8 cellular contexts compared by ENCODE assay signal in the genomic region with DNA sequence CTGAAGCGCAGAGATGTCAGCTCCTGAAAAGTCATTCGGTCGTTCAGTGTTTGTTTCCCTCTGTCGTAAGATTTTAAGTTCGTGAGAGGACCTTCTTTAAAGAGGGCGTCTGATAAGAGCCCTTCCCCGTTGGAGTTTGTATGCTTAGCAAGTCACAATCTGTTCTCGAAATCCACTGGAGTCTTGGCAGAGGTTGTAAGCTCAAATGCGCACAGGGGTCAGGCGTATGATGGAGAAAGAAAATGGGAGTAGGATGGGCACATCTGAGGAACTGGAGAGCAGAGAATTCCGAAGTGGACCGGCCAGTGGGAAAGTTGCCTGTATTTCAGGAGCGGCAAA. TPM values are rescaled to one million over a fixed set of nuclear protein-coding genes. Genes with fewer than 3 reads are reported as not detected.
DNase-seq lines count a peak whose midpoint lies in the region; ATAC-seq and TF ChIP-seq lines count a peak whose summit lies in the region.

No MANE protein-coding gene starts in this region.

- H3K27me3 ChIP-seq in CD8-positive, alpha-beta T cell (ENCODE audit: insufficient read depth, low read length): no peaks in the 10 kb centered on the region
- H3K27me3 ChIP-seq in IMR-90 (ENCODE audit: control insufficient read depth, insufficient read depth, low read length): no peaks in the 10 kb centered on the region
- H3K27me3 ChIP-seq in right cardiac atrium (ENCODE audit: control insufficient read depth, insufficient read depth): no peaks in the 10 kb centered on the region

- no peak for TF ChIP-seq RAD21 in IMR-90 (IDR thresholded peaks at IDR 0.05; ENCODE audit: low read length)

- H2BK5ac ChIP-seq in IMR-90 (ENCODE audit: low read depth, low read length, poor library complexity, severe bottlenecking): no peak overlapping the region

- peak overlapping the region; percentile 69 for H3K14ac ChIP-seq in IMR-90 (replicated peaks; ENCODE audit: low read depth, low read length)

- intact Hi-C loops in CD8-positive, alpha-beta T cell (cut with DNase I, micrococcal nuclease): loop anchor here (5.0 kb wide), 3 partner anchors 126 to 381 kb away; a partner anchor contains a TSS
- intact Hi-C loops in IMR-90 (cut with micrococcal nuclease) (no loop called here), right cardiac atrium (cut with DNase I) (no loop called here)

- H3K4me2 ChIP-seq in IMR-90 (ENCODE audit: low read depth, low read length): peak overlapping the region; percentile 90

- peaks cover 17% of the 10 kb centered on the region for H3K36me3 Mint-ChIP-seq in CD8-positive, alpha-beta T cell
- peaks cover 9% of the 10 kb centered on the region for H3K36me3 Mint-ChIP-seq in activated naive CD8-positive, alpha-beta T cell treated with anti-CD3 and anti-CD28 coated beads, Interleukin-2, amount 10 ng/mL, durations not matched to agents 7 days and 5 days

- no peak overlapping the region for H4K91ac ChIP-seq in IMR-90 (ENCODE audit: insufficient read depth, low read depth, low read length)

- no peak overlapping the region for H2BK20ac ChIP-seq in IMR-90 (ENCODE audit: low read depth, low read length)

- H3K23ac ChIP-seq in IMR-90 (ENCODE audit: low read depth, low read length): peak overlapping the region; percentile 36; the same call in 1 of the 2 replicates

- peak overlapping the region; percentile 87 for H3K4me3 ChIP-seq in CD8-positive, alpha-beta T cell (ENCODE audit: low read depth, low read length)
- H3K4me3 ChIP-seq in IMR-90 (ENCODE audit: insufficient read depth, low read depth, low read length) (peak overlapping the region; percentile 93), right cardiac atrium (ENCODE audit: low read length) (peak overlapping the region; percentile 66), retinal pigment epithelial cell (ENCODE audit: low read length) (peak overlapping the region; percentile 85)

- no peaks in the 10 kb centered on the region for H3K9me3 Mint-ChIP-seq in CD8-positive, alpha-beta T cell
- peaks cover 4% of the 10 kb centered on the region for H3K9me3 Mint-ChIP-seq in activated naive CD8-positive, alpha-beta T cell treated with anti-CD3 and anti-CD28 coated beads, Interleukin-2, amount 10 ng/mL, durations not matched to agents 7 days and 5 days

- H3K27ac Mint-ChIP-seq in CD8-positive, alpha-beta T cell: peak overlapping the region; percentile 88
- peak overlapping the region; percentile 84 for H3K27ac Mint-ChIP-seq in activated naive CD8-positive, alpha-beta T cell treated with anti-CD3 and anti-CD28 coated beads, Interleukin-2, amount 10 ng/mL, durations not matched to agents 7 days and 5 days

- peaks cover 22% of the 10 kb centered on the region for H3K4me1 Mint-ChIP-seq in CD8-positive, alpha-beta T cell (ENCODE audit: low read depth)
- H3K4me1 Mint-ChIP-seq in activated naive CD8-positive, alpha-beta T cell treated with anti-CD3 and anti-CD28 coated beads, Interleukin-2, amount 10 ng/mL, durations not matched to agents 7 days and 5 days: peaks cover 12% of the 10 kb centered on the region

- no peaks in the 10 kb centered on the region for H3K9me3 ChIP-seq in CD8-positive, alpha-beta T cell (ENCODE audit: low read length)
- H3K9me3 ChIP-seq in IMR-90 (ENCODE audit: control insufficient read depth, insufficient read depth, low read length) (peaks cover 3% of the 10 kb centered on the region; the same call in 1 of the 2 replicates), right cardiac atrium (ENCODE audit: control insufficient read depth, low read length) (no peaks in the 10 kb centered on the region)

- BruUV-seq in IMR-90 (replicated peaks; lab: Mats Ljungman, UMichigan): no TSS peak

- H4K8ac ChIP-seq in IMR-90 (ENCODE audit: low read depth in 2 of 2, low read length in 2 of 2): peak overlapping the region; percentile 36 to 69; a peak in 3 of 4 replicates

- no peak overlapping the region for H2BK120ac ChIP-seq in IMR-90 (ENCODE audit: low read depth, low read length)

- peak overlapping the region; percentile 92 for H3K9ac ChIP-seq in IMR-90 (ENCODE audit: low read depth, low read length)

- DNase-seq in CD8-positive, alpha-beta T cell: no peak
- peak; percentile 38 for DNase-seq in IMR-90
- DNase-seq in activated naive CD8-positive, alpha-beta T cell treated with anti-CD3 and anti-CD28 coated beads, Interleukin-2, amount 10 ng/mL, durations not matched to agents 7 days and 5 days: no peak
- DNase-seq in right cardiac atrium: peak in 1 of 3 donors; percentile 20
- no peak for DNase-seq in retinal pigment epithelial cell (ENCODE audit: low read depth)
- no peak for DNase-seq in NCI-H345 treated with DMSO at 0.1 percent for 48 hours (lab: John Stamatoyannopoulos, UW; ENCODE audit: unreplicated experiment)
- DNase-seq in islet precursor cell: no peak

- peak overlapping the region; percentile 72; the same call in 1 of the 2 replicates for H3K4ac ChIP-seq in IMR-90 (ENCODE audit: low read depth, low read length)

- H2BK15ac ChIP-seq in IMR-90 (ENCODE audit: low read depth, low read length): no peak overlapping the region

- no peak overlapping the region for H3K18ac ChIP-seq in IMR-90 (ENCODE audit: low read depth, low read length)

- H3K4me1 ChIP-seq in CD8-positive, alpha-beta T cell (ENCODE audit: insufficient read depth, low read length): peaks cover 16% of the 10 kb centered on the region
- no peaks in the 10 kb centered on the region for H3K4me1 ChIP-seq in IMR-90 (ENCODE audit: control insufficient read depth, insufficient read depth, low read length)
- H3K4me1 ChIP-seq in right cardiac atrium (ENCODE audit: control insufficient read depth, insufficient read depth, low read length): no peaks in the 10 kb centered on the region

- no peak overlapping the region for H2AK5ac ChIP-seq in IMR-90 (ENCODE audit: low read depth, low read length)

- peak overlapping the region; percentile 23 for H2AK9ac ChIP-seq in IMR-90 (replicated peaks; ENCODE audit: low read depth, low read length, poor library complexity)

- H3K27ac ChIP-seq in CD8-positive, alpha-beta T cell (ENCODE audit: low read depth, low read length): peak overlapping the region; percentile 66
- H3K27ac ChIP-seq in IMR-90 (ENCODE audit: insufficient read depth, low read length) (peak overlapping the region; percentile 94), right cardiac atrium (ENCODE audit: low read length) (peak overlapping the region; percentile 87)

- dilution Hi-C loops in IMR-90 (cut with HindIII; ENCODE audit: low sequenced_read_pairs, unreplicated experiment): no loop called here

- H2AFZ ChIP-seq in IMR-90 (replicated peaks; ENCODE audit: low read length, poor library complexity): peak overlapping the region; percentile 99

- no peak for TF ChIP-seq POLR2A in IMR-90 (IDR thresholded peaks at IDR 0.05; ENCODE audit: low read depth, low read length)

- no peak for ATAC-seq in CD8-positive, alpha-beta T cell
- ATAC-seq in GM19463 (IDR thresholded peaks at IDR 0.05; ENCODE audit: unreplicated experiment) (peak; percentile 3), IMR-90 (ENCODE audit: low read depth) (peak; percentile 16), right cardiac atrium (peak; percentile 64 to 74)
- ATAC-seq in activated naive CD8-positive, alpha-beta T cell treated with anti-CD3 and anti-CD28 coated beads, Interleukin-2, amount 10 ng/mL, durations not matched to agents 7 days and 5 days (ENCODE audit: low read depth): no peak

- peak overlapping the region; percentile 73; the same call in 1 of the 2 replicates for H3K56ac ChIP-seq in IMR-90 (ENCODE audit: extremely low read depth, insufficient read depth, low read length)

- POLR2A ChIA-PET in CD8-positive, alpha-beta T cell (lab: Charles Lee): interaction anchor here (1.0 kb wide), 2 partner anchors 96 to 382 kb away, joined by 3 to 6 read pairs; a partner anchor contains a TSS
- POLR2A ChIA-PET in IMR-90 (lab: Charles Lee; ENCODE audit: unreplicated experiment): no interaction called here
- POLR2A ChIA-PET in activated naive CD8-positive, alpha-beta T cell treated with anti-CD3 and anti-CD28 coated beads, Interleukin-2, amount 10 ng/mL, durations not matched to agents 7 days and 5 days (lab: Charles Lee): interaction anchor here (0.9 to 2.0 kb wide), 2 partner anchors 18 to 465 kb away, joined by 3 to 4 read pairs; a partner anchor contains a TSS

- no peaks in the 10 kb centered on the region for H3K9me1 ChIP-seq in IMR-90 (ENCODE audit: insufficient read depth, low read length)

- no peaks in the 10 kb centered on the region for H3K36me3 ChIP-seq in CD8-positive, alpha-beta T cell (ENCODE audit: insufficient read depth, low read length)
- H3K36me3 ChIP-seq in IMR-90 (ENCODE audit: control insufficient read depth, insufficient read depth, low read length): no peaks in the 10 kb centered on the region

- H3K79me1 ChIP-seq in IMR-90 (ENCODE audit: low read depth in 1 of 2, low read length in 2 of 2): peaks cover 9 to 22% of the 10 kb centered on the region in 2 experiments; a peak in 3 of 4 replicates

- H4K5ac ChIP-seq in IMR-90 (ENCODE audit: low read depth, low read length): no peak overlapping the region

- no peaks in the 10 kb centered on the region for H4K20me1 ChIP-seq in IMR-90 (ENCODE audit: insufficient read depth, low read length)

- in situ Hi-C loops in IMR-90 (cut with MboI; ENCODE audit: low sequenced_read_pairs): no loop called here

- WGBS in IMR-90 (ENCODE audit: extremely low coverage in 2 of 2, insufficient read length in 1 of 2), 2 experiments: 0% methylated on average over 2 of the region's 13 CpGs; no CpG with 5 or more reads in 1 of the 2 experiments
- 5% methylated on average over 13 of the region's 13 CpGs for WGBS in right cardiac atrium

- TF ChIP-seq CTCF in CD8-positive, alpha-beta T cell (IDR thresholded peaks at IDR 0.05): no peak
- TF ChIP-seq CTCF in IMR-90 (conservative IDR thresholded peaks at IDR 0.05; ENCODE audit: low read depth, low read length): no peak
- TF ChIP-seq CTCF in retinal pigment epithelial cell (conservative IDR thresholded peaks at IDR 0.05; ENCODE audit: low read depth, low read length): no peak

- H3K4me3 Mint-ChIP-seq in CD8-positive, alpha-beta T cell: peak overlapping the region; percentile 92
- peak overlapping the region; percentile 95 for H3K4me3 Mint-ChIP-seq in activated naive CD8-positive, alpha-beta T cell treated with anti-CD3 and anti-CD28 coated beads, Interleukin-2, amount 10 ng/mL, durations not matched to agents 7 days and 5 days

- H3K27me3 Mint-ChIP-seq in CD8-positive, alpha-beta T cell (ENCODE audit: low read depth): no peaks in the 10 kb centered on the region
- H3K27me3 Mint-ChIP-seq in activated naive CD8-positive, alpha-beta T cell treated with anti-CD3 and anti-CD28 coated beads, Interleukin-2, amount 10 ng/mL, durations not matched to agents 7 days and 5 days: peaks cover 8% of the 10 kb centered on the region

- CTCF ChIA-PET in CD8-positive, alpha-beta T cell (lab: Charles Lee): interaction anchor here (1.0 to 2.5 kb wide), 2 partner anchors 18 to 465 kb away, joined by 4 to 10 read pairs; a partner anchor contains a TSS
- CTCF ChIA-PET in IMR-90 (lab: Yijun Ruan, JAX): no interaction called here

RNA-seq across cellular contexts. Expression of a gene that starts 0.7 kb away (rescaled TPM):
- total RNA-seq in CD8-positive, alpha-beta T cell: 1 to 10 TPM; 7.4 to 8.6 TPM
- total RNA-seq in IMR-90 (2012; rRNA removed) (123 and 154 TPM in 2 replicates), right cardiac atrium (100 to 1,000 TPM; 200 to 253 (median 223) TPM)
- polyA plus RNA-seq in IMR-90 (2012; rRNA removed) (81.5 and 95.1 TPM in 2 replicates), right cardiac atrium (207 TPM)
- polyA plus RNA-seq in IMR-90 (2012; cell fraction: cytosol; rRNA removed): 19.3 and 22.5 TPM in 2 replicates
- 15.5 and 85.5 TPM in 2 replicates for polyA plus RNA-seq in IMR-90 (2012; cell fraction: nucleus; rRNA removed; ENCODE audit: low replicate concordance)
- 10 to 100 TPM; 80.7 to 89.5 TPM for total RNA-seq in activated naive CD8-positive, alpha-beta T cell treated with anti-CD3 and anti-CD28 coated beads, Interleukin-2, amount 10 ng/mL, durations not matched to agents 7 days and 5 days

Comparison
In these comparisons a context has a peak if more than half of its experiments do, and no peak if none do; other contexts are left out.
1. ATAC-seq: peak in GM19463 (single experiment), IMR-90 (single experiment) and right cardiac atrium (2 of 2); none in CD8-positive, alpha-beta T cell (single experiment) and activated naive CD8-positive, alpha-beta T cell treated with anti-CD3 and anti-CD28 coated beads, Interleukin-2, amount 10 ng/mL, durations not matched to agents 7 days and 5 days (single experiment).
2. RNA of a gene that starts 0.7 kb away (total RNA-seq): 200 to 253 TPM in right cardiac atrium, 123 to 154 TPM in IMR-90 and 80.7 to 89.5 TPM in activated naive CD8-positive, alpha-beta T cell treated with anti-CD3 and anti-CD28 coated beads, Interleukin-2, amount 10 ng/mL, durations not matched to agents 7 days and 5 days; 7.4 to 8.6 TPM in CD8-positive, alpha-beta T cell; every median in the first group is over 4 times any median in the second.
3. intact Hi-C loops: an anchor here in CD8-positive, alpha-beta T cell (5.0 kb wide); none called in IMR-90 and right cardiac atrium.
4. Peak in every context shown above with its lines, with median percentiles within 50 percentile points of each other: H3K27ac ChIP-seq and H3K4me3 ChIP-seq.